ENCODE assay signal across 8 cellular contexts in the genomic region with DNA sequence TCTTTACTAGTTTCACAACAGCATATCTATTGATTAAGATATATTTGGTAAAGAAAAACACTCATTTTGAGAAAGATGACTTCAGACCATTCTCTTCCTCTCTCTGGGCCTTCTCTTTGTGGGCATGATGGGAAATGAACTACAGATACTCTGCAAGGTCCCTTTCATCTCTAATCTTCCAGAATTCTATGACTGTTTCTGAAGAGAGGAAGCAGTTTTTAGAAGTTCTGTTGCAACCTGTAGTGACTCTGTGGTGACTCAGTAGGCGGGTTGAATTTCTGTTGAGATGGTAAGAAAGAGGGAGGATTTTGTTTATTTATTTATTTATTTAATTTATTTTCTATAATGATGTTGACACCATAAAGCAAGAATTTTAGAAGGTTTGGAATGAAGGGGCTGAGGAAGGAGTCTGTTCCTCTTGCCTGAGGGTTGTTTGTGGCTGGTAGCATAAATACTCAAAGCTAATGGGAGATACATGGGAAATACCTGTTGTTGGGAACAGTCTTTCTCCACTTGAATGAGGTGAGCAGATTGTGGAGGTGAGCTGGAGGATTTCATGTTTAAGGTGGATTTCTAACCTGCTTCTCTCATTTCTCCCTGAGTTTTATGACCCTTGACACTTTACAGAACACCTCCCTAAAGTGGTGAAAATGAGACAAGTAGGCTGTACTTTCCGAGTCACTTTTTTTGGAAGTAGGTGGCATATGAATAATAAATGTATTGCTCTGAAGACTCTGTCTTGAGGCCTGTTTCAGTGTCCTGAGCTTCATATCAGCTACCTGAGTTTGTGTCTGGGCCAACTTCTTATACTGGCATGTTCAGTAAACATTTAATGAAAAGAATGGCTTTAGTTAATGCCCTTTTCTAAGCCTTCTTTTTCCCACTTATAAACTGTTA. TPM values are rescaled to one million over a fixed set of nuclear protein-coding genes. Genes with fewer than 3 reads are reported as not detected.
DNase-seq lines count a peak whose midpoint lies in the region; ATAC-seq and TF ChIP-seq lines count a peak whose summit lies in the region.
"Had no signal": no experiment of that assay in that cellular context is flagged by ENCODE, and none has a peak within 500 bp of the region (broad histone marks: within the 10 kb centered on the region; RNA-seq: fewer than 3 reads in every experiment).

No MANE protein-coding gene starts in this region.

- peaks cover 11% of the 10 kb centered on the region for H3K36me3 Mint-ChIP-seq in stimulated activated memory B cell treated with anti-CD40 and anti-IgM and Interleukin-4, amounts not matched to agents 10 μg/mL and 1 μg/mL and 100 μg/mL, for 72 hours

- no TSS peak for BruUV-seq in PC-9 (replicated peaks; lab: Mats Ljungman, UMichigan)

- H3K27ac Mint-ChIP-seq in stimulated activated memory B cell treated with anti-CD40 and anti-IgM and Interleukin-4, amounts not matched to agents 10 μg/mL and 1 μg/mL and 100 μg/mL, for 72 hours, result no peak overlapping the region

- peaks cover 18% of the 10 kb centered on the region for H3K4me1 ChIP-seq in GM23248 (ENCODE audit: insufficient read depth)
- H3K4me1 ChIP-seq in PC-9 (replicated peaks; ENCODE audit: insufficient read depth), result peaks cover 39% of the 10 kb centered on the region

- H3K4me3 ChIP-seq in GM23248 (no peak overlapping the region), PC-9 (peak overlapping the region; percentile 33; the same call in 1 of the 2 replicates), astrocyte of the spinal cord (ENCODE audit: low read depth, low read length) (no peak overlapping the region)

- H3K27me3 ChIP-seq in GM23248 (replicated peaks; ENCODE audit: insufficient read depth), result no peaks in the 10 kb centered on the region
- H3K27me3 ChIP-seq in PC-9 (ENCODE audit: insufficient read depth, low read depth), result no peaks in the 10 kb centered on the region

- H4K20me1 ChIP-seq in GM23248 (ENCODE audit: insufficient read depth) (no peaks in the 10 kb centered on the region), PC-9 (ENCODE audit: insufficient read depth) (no peaks in the 10 kb centered on the region)

- in situ Hi-C loops in GM23248 (cut with MboI), result no loop called here
- in situ Hi-C loops in astrocyte of the spinal cord (cut with HindIII; ENCODE audit: low sequenced_read_pairs), result no loop called here

- H3K27me3 Mint-ChIP-seq in stimulated activated memory B cell treated with anti-CD40 and anti-IgM and Interleukin-4, amounts not matched to agents 10 μg/mL and 1 μg/mL and 100 μg/mL, for 72 hours, result no peaks in the 10 kb centered on the region

- no peak overlapping the region for H3K9ac ChIP-seq in GM23248

- CTCF ChIA-PET in PC-9 (lab: Charles Lee), result interaction anchor here (0.6 kb wide), 1 partner anchor 200 kb away, joined by 9 read pairs; no protein-coding TSS in a partner anchor

- H3K9me3 ChIP-seq in GM23248 (ENCODE audit: low read depth), result no peaks in the 10 kb centered on the region
- H3K9me3 ChIP-seq in PC-9 (ENCODE audit: insufficient read depth, low read depth), result no peaks in the 10 kb centered on the region

- DNase-seq in GM23248 (peak; percentile 89), PC-9 (peak; percentile 19 to 90), astrocyte of the spinal cord (ENCODE audit: low read depth, low spot score) (peak; percentile 47), left lobe of liver (ENCODE audit: low spot score) (no peak)
- peak; percentile 10 to 29 for DNase-seq in stimulated activated CD4-positive, alpha-beta T cell treated with anti-CD3 and anti-CD28 coated beads, Interleukin-2, amount 100 ng/mL, for 24 hours
- DNase-seq: cortex of kidney had no signal

- intact Hi-C loops in PC-9 (cut with micrococcal nuclease; ENCODE audit: unreplicated experiment), result no loop called here

- H3K79me2 ChIP-seq in GM23248 (ENCODE audit: insufficient read depth) (no peaks in the 10 kb centered on the region), PC-9 (ENCODE audit: low read depth) (peaks cover 71% of the 10 kb centered on the region)

- H3K4me2 ChIP-seq in GM23248 (ENCODE audit: unreplicated experiment) (peak overlapping the region; percentile 34), PC-9 (peak overlapping the region; percentile 75)

- WGBS in GM23248 (ENCODE audit: low coverage in 1 of 2, low lambda C conversion rate in 2 of 2, missing lambda C conversion rate in 2 of 2), 2 experiments, result 45% methylated on average over 2 of the region's 2 CpGs

- ATAC-seq in GM18870 (IDR thresholded peaks at IDR 0.05; ENCODE audit: unreplicated experiment), result no peak
- no peak for ATAC-seq in left lobe of liver
- no peak for ATAC-seq in stimulated activated memory B cell treated with anti-CD40 and anti-IgM and Interleukin-4, amounts not matched to agents 10 μg/mL and 1 μg/mL and 100 μg/mL, for 72 hours

- H3F3A ChIP-seq in GM23248 (ENCODE audit: insufficient read depth) (peaks cover 23% of the 10 kb centered on the region), PC-9 (ENCODE audit: insufficient read depth, low read depth) (peaks cover 53% of the 10 kb centered on the region)

- POLR2A ChIA-PET in PC-9 (lab: Charles Lee; ENCODE audit: unreplicated experiment), result interaction anchor here (0.6 to 0.7 kb wide), 2 partner anchors 9 to 76 kb away, joined by 3 to 5 read pairs; no protein-coding TSS in a partner anchor

- H3K27ac ChIP-seq in GM23248 (peak overlapping the region; percentile 32), PC-9 (peak overlapping the region; percentile 98)

- H3K9me2 ChIP-seq in GM23248 (ENCODE audit: insufficient read depth) (no peaks in the 10 kb centered on the region), PC-9 (ENCODE audit: insufficient read depth) (no peaks in the 10 kb centered on the region)

- peaks cover 10% of the 10 kb centered on the region for H3K4me1 Mint-ChIP-seq in stimulated activated memory B cell treated with anti-CD40 and anti-IgM and Interleukin-4, amounts not matched to agents 10 μg/mL and 1 μg/mL and 100 μg/mL, for 72 hours

- no peak for TF ChIP-seq CTCF in PC-9 (conservative IDR thresholded peaks at IDR 0.05)
- TF ChIP-seq CTCF in astrocyte of the spinal cord (IDR thresholded peaks at IDR 0.05; ENCODE audit: low read depth, low read length), result no peak

- H3K9me3 Mint-ChIP-seq in stimulated activated memory B cell treated with anti-CD40 and anti-IgM and Interleukin-4, amounts not matched to agents 10 μg/mL and 1 μg/mL and 100 μg/mL, for 72 hours, result no peaks in the 10 kb centered on the region

- no peak overlapping the region for H3K4me3 Mint-ChIP-seq in stimulated activated memory B cell treated with anti-CD40 and anti-IgM and Interleukin-4, amounts not matched to agents 10 μg/mL and 1 μg/mL and 100 μg/mL, for 72 hours

- H2AFZ ChIP-seq in GM23248, result no peak overlapping the region
- H2AFZ ChIP-seq in PC-9, result peak overlapping the region; percentile 61; the same call in 1 of the 2 replicates

- H3K36me3 ChIP-seq in GM23248 (ENCODE audit: low read depth), result no peaks in the 10 kb centered on the region
- H3K36me3 ChIP-seq in PC-9 (ENCODE audit: low read depth), result peaks cover 34% of the 10 kb centered on the region

RNA-seq across cellular contexts. Expression of gene ACSS2, which starts 15.0 kb away (rescaled TPM):
- 33.3 and 37.7 TPM in 2 replicates for total RNA-seq in GM23248 (2014; rRNA removed; shearing (Covaris generic))
- 12.1 and 14.3 TPM in 2 replicates for polyA plus RNA-seq in GM23248 (2016; fragmentation: Nextera tagmentation; extraction: Ambion mirVana)
- total RNA-seq in PC-9 (2021) (81.1 and 108 TPM in 2 replicates), left lobe of liver (42.7 TPM)

RNA-seq across cellular contexts. Expression of gene GGT7, which starts 18.8 kb away (rescaled TPM):
- total RNA-seq in GM23248 (2014; rRNA removed; shearing (Covaris generic)), result 9.2 and 10.2 TPM in 2 replicates
- 17.6 and 20.4 TPM in 2 replicates for polyA plus RNA-seq in GM23248 (2016; fragmentation: Nextera tagmentation; extraction: Ambion mirVana)
- total RNA-seq in PC-9 (2021) (6.5 and 9.4 TPM in 2 replicates), left lobe of liver (9.9 TPM)
